1 cellular context compared by ENCODE assay signal in genomic region chr4:180380733-180381132, GRCh38.
TF ChIP-seq lines count a peak whose summit lies in the region.

No MANE protein-coding gene starts in this region.

TF ChIP-seq in SK-N-SH treated with all-trans-retinoic acid at 6 μM for 48 hours, 23 proteins besides CTCF, POLR2A, EP300 and RAD21 (continued from another document):
- no peak for TF ChIP-seq ZNF565 (CRISPR knock-in tag; conservative IDR thresholded peaks at IDR 0.05; ENCODE audit: low read depth)
